ENCODE assay signal across 24 cellular contexts in genomic region chr11:111518668-111519067, GRCh38. TPM values are rescaled to one million over a fixed set of nuclear protein-coding genes. Genes with fewer than 3 reads are reported as not detected.
DNase-seq lines count a peak whose midpoint lies in the region; ATAC-seq, FAIRE-seq and TF ChIP-seq lines count a peak whose summit lies in the region.
"Had no signal": no experiment of that assay in that cellular context is flagged by ENCODE, and none has a peak within 500 bp of the region (broad histone marks: within the 10 kb centered on the region; RNA-seq: fewer than 3 reads in every experiment).

No MANE protein-coding gene starts in this region.

- in situ Hi-C loops in HepG2 (cut with HindIII; ENCODE audit: extremely low pct_ligation_motif_present, low pct_unique_long_range_greater_than_20kb): no loop called here

- H3K36me3 ChIP-seq in Karpas-422 (ENCODE audit: insufficient read depth, low read length): no peaks in the 10 kb centered on the region
- H3K36me3 ChIP-seq in fibroblast of lung (ENCODE audit: control insufficient read depth, insufficient read depth, low read length): no peaks in the 10 kb centered on the region
- H3K36me3 ChIP-seq in HepG2 (replicated peaks in 1 of 2; ENCODE audit: control insufficient read depth in 1 of 2, insufficient read depth in 2 of 2, low read length in 2 of 2): no peaks in the 10 kb centered on the region
- H3K36me3 ChIP-seq: BE2C had no signal

- no peaks in the 10 kb centered on the region for H3K79me2 ChIP-seq in Karpas-422 (ENCODE audit: low read length)
- H3K79me2 ChIP-seq in fibroblast of lung (ENCODE audit: control insufficient read depth, insufficient read depth, low read length): no peaks in the 10 kb centered on the region
- no peaks in the 10 kb centered on the region for H3K79me2 ChIP-seq in HepG2 (ENCODE audit: insufficient read depth, low read length)

- no peak for TF ChIP-seq EP300 in HepG2 (IDR thresholded peaks at IDR 0.05; ENCODE audit: low read depth in 2 of 2, low read length in 2 of 2)
- no peak for TF ChIP-seq EP300 in HepG2 (CRISPR knock-in tag; IDR thresholded peaks at IDR 0.05; ENCODE audit: borderline replicate concordance)

- no peak for TF ChIP-seq CTCF in fibroblast of lung (conservative IDR thresholded peaks at IDR 0.05 in 1 of 2, IDR thresholded peaks at IDR 0.05 in 1 of 2; ENCODE audit: low read depth in 1 of 2, low read length in 2 of 2)
- no peak for TF ChIP-seq CTCF in HepG2 (CRISPR knock-in tag; IDR thresholded peaks at IDR 0.05)

- 0% methylated on average over 1 of the region's 1 CpG for WGBS in HepG2 (ENCODE audit: low lambda C conversion rate)

- CTCF ChIA-PET in HepG2 (lab: Yijun Ruan, JAX; ENCODE audit: low intra/inter-chr PET ratio, low total read pairs): no interaction called here

- H3K9me3 Mint-ChIP-seq in stimulated activated naive CD8-positive, alpha-beta T cell treated with anti-CD3 and anti-CD28 coated beads, Interleukin-15, amount 100 ng/mL, for 72 hours: no peaks in the 10 kb centered on the region
- H3K9me3 Mint-ChIP-seq: CD4-positive, CD25-positive, alpha-beta regulatory T cell; CD8-positive, alpha-beta memory T cell; H9; IgD-negative memory B cell had no signal

- H3K4me2 ChIP-seq in Karpas-422 (ENCODE audit: low read depth, low read length, poor library complexity, severe bottlenecking) (no peak overlapping the region), fibroblast of lung (ENCODE audit: extremely low read depth, insufficient read depth, low read length) (no peak overlapping the region), HepG2 (ENCODE audit: low read depth, low read length) (no peak overlapping the region)

- no peak for FAIRE-seq in HepG2 (lab: Jason Lieb, UNC)
- FAIRE-seq: A204.1, GM12878, H1 had no signal

- peak; percentile 80 for ATAC-seq in stimulated activated naive CD8-positive, alpha-beta T cell treated with anti-CD3 and anti-CD28 coated beads, Interleukin-15, amount 100 ng/mL, for 72 hours
- ATAC-seq in stimulated activated naive CD8-positive, alpha-beta T cell treated with anti-CD3 and anti-CD28 coated beads, Interleukin-15, Interleukin-2, amounts not matched to agents 100 U/mL and 50 U/mL, for 24 hours: no peak
- no peak for ATAC-seq in HepG2
- ATAC-seq: GM12878 had no signal

- H3K27ac ChIP-seq in Karpas-422 (ENCODE audit: low read length) (no peak overlapping the region), fibroblast of lung (ENCODE audit: insufficient read depth, low read length) (no peak overlapping the region), HepG2 (ENCODE audit: extremely low read length, insufficient read depth, low read length) (no peak overlapping the region)

- H3K4me1 ChIP-seq in Karpas-422 (ENCODE audit: low read length) (no peaks in the 10 kb centered on the region), fibroblast of lung (ENCODE audit: control insufficient read depth, extremely low read depth, insufficient read depth, low read length) (no peaks in the 10 kb centered on the region), HepG2 (ENCODE audit: insufficient read depth, low read length) (peaks cover 10% of the 10 kb centered on the region; the same call in 1 of the 2 replicates)
- H3K4me1 ChIP-seq: BE2C had no signal

- POLR2A ChIA-PET in HepG2 (lab: Yijun Ruan, JAX): no interaction called here

- H3K27me3 ChIP-seq in Karpas-422 (ENCODE audit: low read length) (0 out of 2 replicates have a peak, but pooled peaks cover 6% of the 10 kb centered on the region), fibroblast of lung (ENCODE audit: control insufficient read depth, insufficient read depth, low read length) (no peaks in the 10 kb centered on the region), HepG2 (ENCODE audit: control insufficient read depth in 1 of 2, insufficient read depth in 2 of 2, low read length in 2 of 2) (peaks cover 0 to 19% of the 10 kb centered on the region in 2 experiments; a peak in 1 of 5 replicates)

- H3K9me2 ChIP-seq in Karpas-422 (replicated peaks; ENCODE audit: insufficient read depth, low read length): no peaks in the 10 kb centered on the region

- peak overlapping the region in 1 of 2 donors; percentile 15 for H3K27ac Mint-ChIP-seq in stimulated activated naive CD8-positive, alpha-beta T cell treated with anti-CD3 and anti-CD28 coated beads, Interleukin-15, amount 100 ng/mL, for 72 hours
- H3K27ac Mint-ChIP-seq: CD4-positive, CD25-positive, alpha-beta regulatory T cell; H9; IgD-negative memory B cell had no signal

- H4K20me1 ChIP-seq in Karpas-422 (ENCODE audit: insufficient read depth, low read depth, low read length) (no peaks in the 10 kb centered on the region), fibroblast of lung (ENCODE audit: control insufficient read depth, extremely low read depth, insufficient read depth, low read length) (no peaks in the 10 kb centered on the region), HepG2 (ENCODE audit: insufficient read depth, low read length) (no peaks in the 10 kb centered on the region)

- TF ChIP-seq POLR2A in HepG2 (IDR thresholded peaks at IDR 0.05; ENCODE audit: insufficient read depth in 1 of 2, low read depth in 2 of 2, low read length in 2 of 2): no peak

- H3K4me3 Mint-ChIP-seq in stimulated activated naive CD8-positive, alpha-beta T cell treated with anti-CD3 and anti-CD28 coated beads, Interleukin-15, amount 100 ng/mL, for 72 hours: no peak overlapping the region
- H3K4me3 Mint-ChIP-seq: CD4-positive, CD25-positive, alpha-beta regulatory T cell; CD8-positive, alpha-beta memory T cell; H9; IgD-negative memory B cell had no signal

- BruUV-seq in HepG2 (replicated peaks; lab: Mats Ljungman, UMichigan): no TSS peak

- intact Hi-C loops in HepG2 (cut with micrococcal nuclease; ENCODE audit: unreplicated experiment): no loop called here

- H2AFZ ChIP-seq in Karpas-422 (ENCODE audit: low read length) (peak overlapping the region; percentile 3; the same call in 1 of the 2 replicates), fibroblast of lung (ENCODE audit: low read length) (peak overlapping the region; percentile 7), HepG2 (ENCODE audit: low read length) (no peak overlapping the region)

- TF ChIP-seq RAD21 in HepG2 (CRISPR knock-in tag; IDR thresholded peaks at IDR 0.05): no peak

- H3K27me3 Mint-ChIP-seq in stimulated activated naive CD8-positive, alpha-beta T cell treated with anti-CD3 and anti-CD28 coated beads, Interleukin-15, amount 100 ng/mL, for 72 hours: no peaks in the 10 kb centered on the region

- H3K4me1 Mint-ChIP-seq in stimulated activated naive CD8-positive, alpha-beta T cell treated with anti-CD3 and anti-CD28 coated beads, Interleukin-15, amount 100 ng/mL, for 72 hours: peaks cover 46% of the 10 kb centered on the region

- no peak overlapping the region for H3K9ac ChIP-seq in Karpas-422 (ENCODE audit: low read length)
- no peak overlapping the region for H3K9ac ChIP-seq in fibroblast of lung (ENCODE audit: insufficient read depth, low read length)
- H3K9ac ChIP-seq in HepG2 (ENCODE audit: insufficient read depth, low read depth, low read length): no peak overlapping the region

- no peak overlapping the region for H3K4me3 ChIP-seq in Karpas-422 (ENCODE audit: low read length)
- no peak overlapping the region for H3K4me3 ChIP-seq in fibroblast of lung (replicated peaks in 1 of 4; ENCODE audit: control extremely low read depth in 1 of 4, insufficient read depth in 1 of 4, low read depth in 3 of 4, low read length in 4 of 4)
- H3K4me3 ChIP-seq in HepG2 (replicated peaks in 1 of 3; ENCODE audit: insufficient read depth in 1 of 3, low read depth in 2 of 3, low read length in 3 of 3): no peak overlapping the region
- H3K4me3 ChIP-seq: GM12878 had no signal

- DNase-seq in stimulated activated naive CD8-positive, alpha-beta T cell treated with anti-CD3 and anti-CD28 coated beads, Interleukin-15, amount 100 ng/mL, for 72 hours: peak in 1 of 2 donors; percentile 18
- DNase-seq in stimulated activated naive CD8-positive, alpha-beta T cell treated with anti-CD3 and anti-CD28 coated beads, Interleukin-15, Interleukin-2, amounts not matched to agents 100 U/mL and 50 U/mL, for 24 hours: no peak
- DNase-seq in Karpas-422: peak; percentile 67
- DNase-seq in fibroblast of lung (ENCODE audit: low read depth in 2 of 2): no peak
- DNase-seq in stimulated activated CD4-positive, alpha-beta T cell treated with anti-CD3 and anti-CD28 coated beads, Interleukin-12 subunit alpha, Interleukin-12 subunit beta, amount 100 ng/mL, for 4 hours: no peak
- no peak for DNase-seq in stimulated activated CD4-positive, alpha-beta T cell treated with anti-CD3 and anti-CD28 coated beads, Interleukin-4, amount 100 ng/mL, for 24 hours
- no peak for DNase-seq in HepG2 (ENCODE audit: low spot score)
- DNase-seq: ACHN; BE2C; C1 segment of cervical spinal cord; CD4-positive, CD25-positive, alpha-beta regulatory T cell; CD8-positive, alpha-beta memory T cell; COR-L47; DMS 273 treated with DMSO at 0.1 percent for 48 hours; DMS53; DND-41; EL; H9; KBM-7 had no signal

- no peaks in the 10 kb centered on the region for H3K9me3 ChIP-seq in Karpas-422 (ENCODE audit: low read length)
- H3K9me3 ChIP-seq in fibroblast of lung (ENCODE audit: control insufficient read depth, insufficient read depth, low read depth, low read length): no peaks in the 10 kb centered on the region
- no peaks in the 10 kb centered on the region for H3K9me3 ChIP-seq in HepG2 (ENCODE audit: low read length)
- H3K9me3 ChIP-seq: BE2C had no signal

RNA-seq across cellular contexts. Expression of gene HOATZ, which starts 4.1 kb away (rescaled TPM):
- not detected in 2 replicates for total RNA-seq in Karpas-422 (2014; rRNA removed; shearing (Covaris generic); ENCODE audit: low replicate concordance)
- total RNA-seq in fibroblast of lung (not detected in 2 replicates), HepG2 (2016; rRNA removed; fragmentation: Illumina TruSeq; extraction: Trizol) (not detected in 2 replicates)
- polyA plus RNA-seq in fibroblast of lung (not detected in 2 replicates), HepG2 (2011; rRNA removed) (not detected in 2 replicates)
- 0.09 and 0.20 TPM in 2 replicates for polyA plus RNA-seq in fibroblast of lung (2012)
- polyA minus RNA-seq in fibroblast of lung (ENCODE audit: low replicate concordance): not detected in 2 replicates
- not detected in 2 replicates for total RNA-seq in HepG2 (2016; cell fraction: cytosol; rRNA removed; fragmentation: Illumina TruSeq; extraction: Trizol; ENCODE audit: low read depth)
- total RNA-seq in HepG2 (2016; cell fraction: insoluble cytoplasmic fraction; rRNA removed; fragmentation: Illumina TruSeq; extraction: Trizol): not detected in 2 replicates
- total RNA-seq in HepG2 (2016; cell fraction: membrane; rRNA removed; fragmentation: Illumina TruSeq; extraction: Trizol): not detected in 2 replicates
- not detected in 2 replicates for total RNA-seq in HepG2 (2016; cell fraction: nucleus; rRNA removed; fragmentation: Illumina TruSeq; extraction: Trizol)
- polyA plus RNA-seq in HepG2 (2011; cell fraction: cytosol; rRNA removed): not detected in 2 replicates
- not detected in 2 replicates for polyA plus RNA-seq in HepG2 (2011; cell fraction: nucleus; rRNA removed)
- polyA plus RNA-seq in HepG2 (2012): not detected in 2 replicates
- polyA plus RNA-seq in HepG2 (2016; cell fraction: cytosol; fragmentation: Illumina TruSeq; extraction: Trizol; ENCODE audit: low read depth): not detected in 2 replicates
- polyA plus RNA-seq in HepG2 (2016; cell fraction: insoluble cytoplasmic fraction; fragmentation: Illumina TruSeq; extraction: Trizol; ENCODE audit: low read depth): not detected in 2 replicates
- not detected in 2 replicates for polyA plus RNA-seq in HepG2 (2016; cell fraction: membrane; fragmentation: Illumina TruSeq; extraction: Trizol; ENCODE audit: low read depth)
- polyA plus RNA-seq in HepG2 (2016; cell fraction: nucleus; fragmentation: Illumina TruSeq; extraction: Trizol; ENCODE audit: insufficient read depth, low read depth): not detected in 2 replicates
- polyA minus RNA-seq in HepG2 (2011; rRNA and poly(A)+ RNA removed; ENCODE audit: low replicate concordance): not detected in 2 replicates
- not detected in 2 replicates for polyA minus RNA-seq in HepG2 (2011; cell fraction: cytosol; rRNA and poly(A)+ RNA removed)
- polyA minus RNA-seq in HepG2 (2011; cell fraction: nucleus; rRNA and poly(A)+ RNA removed): not detected in 2 replicates
- total RNA-seq: CD4-positive, CD25-positive, alpha-beta regulatory T cell; CD8-positive, alpha-beta memory T cell; H1; H9; HT1080 had no signal
- polyA plus RNA-seq: CD4-positive, CD25-positive, alpha-beta regulatory T cell; CD8-positive, alpha-beta memory T cell; GM12878; H1; IgD-negative memory B cell had no signal

RNA-seq across cellular contexts. Expression of gene BTG4, which starts 6.5 kb away (rescaled TPM):
- total RNA-seq in Karpas-422 (2014; rRNA removed; shearing (Covaris generic); ENCODE audit: low replicate concordance): not detected in 2 replicates
- total RNA-seq in fibroblast of lung: under 0.01 and 0.33 TPM in 2 replicates
- 0.08 and 0.09 TPM in 2 replicates for polyA plus RNA-seq in fibroblast of lung
- polyA plus RNA-seq in fibroblast of lung (2012): not detected in 2 replicates
- polyA minus RNA-seq in fibroblast of lung (ENCODE audit: low replicate concordance): not detected in 2 replicates
- not detected in 2 replicates for total RNA-seq in HepG2 (2016; rRNA removed; fragmentation: Illumina TruSeq; extraction: Trizol)
- not detected in 2 replicates for total RNA-seq in HepG2 (2016; cell fraction: cytosol; rRNA removed; fragmentation: Illumina TruSeq; extraction: Trizol; ENCODE audit: low read depth)
- total RNA-seq in HepG2 (2016; cell fraction: insoluble cytoplasmic fraction; rRNA removed; fragmentation: Illumina TruSeq; extraction: Trizol): not detected in 2 replicates
- total RNA-seq in HepG2 (2016; cell fraction: membrane; rRNA removed; fragmentation: Illumina TruSeq; extraction: Trizol): not detected in 2 replicates
- not detected in 2 replicates for total RNA-seq in HepG2 (2016; cell fraction: nucleus; rRNA removed; fragmentation: Illumina TruSeq; extraction: Trizol)
- polyA plus RNA-seq in HepG2 (2011; rRNA removed): not detected in 2 replicates
- not detected in 2 replicates for polyA plus RNA-seq in HepG2 (2011; cell fraction: cytosol; rRNA removed)
- polyA plus RNA-seq in HepG2 (2011; cell fraction: nucleus; rRNA removed): not detected in 2 replicates
- polyA plus RNA-seq in HepG2 (2012): not detected in 2 replicates
- polyA plus RNA-seq in HepG2 (2016; cell fraction: cytosol; fragmentation: Illumina TruSeq; extraction: Trizol; ENCODE audit: low read depth): not detected in 2 replicates
- not detected in 2 replicates for polyA plus RNA-seq in HepG2 (2016; cell fraction: insoluble cytoplasmic fraction; fragmentation: Illumina TruSeq; extraction: Trizol; ENCODE audit: low read depth)
- not detected in 2 replicates for polyA plus RNA-seq in HepG2 (2016; cell fraction: membrane; fragmentation: Illumina TruSeq; extraction: Trizol; ENCODE audit: low read depth)
- polyA plus RNA-seq in HepG2 (2016; cell fraction: nucleus; fragmentation: Illumina TruSeq; extraction: Trizol; ENCODE audit: insufficient read depth, low read depth): not detected in 2 replicates
- not detected in 2 replicates for polyA minus RNA-seq in HepG2 (2011; rRNA and poly(A)+ RNA removed; ENCODE audit: low replicate concordance)
- not detected in 2 replicates for polyA minus RNA-seq in HepG2 (2011; cell fraction: cytosol; rRNA and poly(A)+ RNA removed)
- polyA minus RNA-seq in HepG2 (2011; cell fraction: nucleus; rRNA and poly(A)+ RNA removed): not detected in 2 replicates
- total RNA-seq: CD4-positive, CD25-positive, alpha-beta regulatory T cell; CD8-positive, alpha-beta memory T cell; GM12878; H1; H9 had no signal
- polyA plus RNA-seq: CD8-positive, alpha-beta memory T cell; IgD-negative memory B cell had no signal

RNA-seq across cellular contexts. Expression of gene LAYN, which starts 21.9 kb away (rescaled TPM):
- not detected in 2 replicates for total RNA-seq in Karpas-422 (2014; rRNA removed; shearing (Covaris generic); ENCODE audit: low replicate concordance)
- total RNA-seq in fibroblast of lung: 55.7 and 117 TPM in 2 replicates
- polyA plus RNA-seq in fibroblast of lung: 94.0 and 140 TPM in 2 replicates
- 57.5 and 73.8 TPM in 2 replicates for polyA plus RNA-seq in fibroblast of lung (2012)
- 47.5 and 86.9 TPM in 2 replicates for polyA minus RNA-seq in fibroblast of lung (ENCODE audit: low replicate concordance)
- total RNA-seq in HepG2 (2016; rRNA removed; fragmentation: Illumina TruSeq; extraction: Trizol): not detected in 2 replicates
- not detected in 2 replicates for total RNA-seq in HepG2 (2016; cell fraction: cytosol; rRNA removed; fragmentation: Illumina TruSeq; extraction: Trizol; ENCODE audit: low read depth)
- total RNA-seq in HepG2 (2016; cell fraction: insoluble cytoplasmic fraction; rRNA removed; fragmentation: Illumina TruSeq; extraction: Trizol): 0.13 TPM in 1 of 2 replicates, not detected in the other
- total RNA-seq in HepG2 (2016; cell fraction: membrane; rRNA removed; fragmentation: Illumina TruSeq; extraction: Trizol): 0.15 and 0.21 TPM in 2 replicates
- total RNA-seq in HepG2 (2016; cell fraction: nucleus; rRNA removed; fragmentation: Illumina TruSeq; extraction: Trizol): 0.16 and 0.22 TPM in 2 replicates
- polyA plus RNA-seq in HepG2 (2011; rRNA removed): 0.17 and 0.29 TPM in 2 replicates
- polyA plus RNA-seq in HepG2 (2011; cell fraction: cytosol; rRNA removed): 0.11 and 0.12 TPM in 2 replicates
- not detected in 2 replicates for polyA plus RNA-seq in HepG2 (2011; cell fraction: nucleus; rRNA removed)
- polyA plus RNA-seq in HepG2 (2012): 0.11 TPM in 1 of 2 replicates, not detected in the other
- 0.07 and 0.15 TPM in 2 replicates for polyA plus RNA-seq in HepG2 (2016; cell fraction: cytosol; fragmentation: Illumina TruSeq; extraction: Trizol; ENCODE audit: low read depth)
- polyA plus RNA-seq in HepG2 (2016; cell fraction: insoluble cytoplasmic fraction; fragmentation: Illumina TruSeq; extraction: Trizol; ENCODE audit: low read depth): not detected in 2 replicates
- polyA plus RNA-seq in HepG2 (2016; cell fraction: membrane; fragmentation: Illumina TruSeq; extraction: Trizol; ENCODE audit: low read depth): 0.20 TPM in 1 of 2 replicates, not detected in the other
- not detected in 2 replicates for polyA plus RNA-seq in HepG2 (2016; cell fraction: nucleus; fragmentation: Illumina TruSeq; extraction: Trizol; ENCODE audit: insufficient read depth, low read depth)
- 0.10 TPM in 1 of 2 replicates, not detected in the other for polyA minus RNA-seq in HepG2 (2011; rRNA and poly(A)+ RNA removed; ENCODE audit: low replicate concordance)
- not detected in 2 replicates for polyA minus RNA-seq in HepG2 (2011; cell fraction: cytosol; rRNA and poly(A)+ RNA removed)
- 0.37 TPM in 1 of 2 replicates, not detected in the other for polyA minus RNA-seq in HepG2 (2011; cell fraction: nucleus; rRNA and poly(A)+ RNA removed)
- total RNA-seq: GM12878 had no signal
- polyA plus RNA-seq: IgD-negative memory B cell had no signal

Comparison
In these comparisons a context has a peak if more than half of its experiments do, and no peak if none do; other contexts are left out.
1. RNA of gene LAYN, which starts 21.9 kb away (total RNA-seq): 55.7 to 117 TPM in fibroblast of lung; 0.13 to 0.22 TPM in HepG2 and not detected in Karpas-422; every median in the first group is over 10 times any median in the second.